In the genomic region with DNA sequence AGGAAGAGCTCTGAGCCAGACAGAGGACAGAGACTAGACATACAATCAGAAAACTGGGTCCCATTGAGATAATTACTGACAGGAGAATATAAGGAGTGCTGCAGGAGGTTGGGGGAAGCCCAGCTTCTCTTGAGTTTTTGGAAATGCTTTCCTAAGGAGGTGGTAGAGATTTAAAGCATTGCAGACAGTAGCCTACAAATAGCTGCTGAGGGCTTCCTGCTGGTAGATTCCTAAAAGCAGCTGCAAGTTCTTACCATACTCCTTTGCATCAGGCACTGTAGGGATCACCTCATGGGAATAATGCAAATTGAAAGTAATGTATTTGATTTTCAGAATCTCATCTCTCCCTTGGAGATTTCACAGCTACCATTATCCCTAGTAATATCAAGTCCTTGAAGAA, we compare ENCODE assay signal across 24 cellular contexts.
"Had no signal": no experiment of that assay in that cellular context is flagged by ENCODE, and none has a peak within 500 bp of the region (broad histone marks: within the 10 kb centered on the region; RNA-seq: fewer than 3 reads in every experiment).

No MANE protein-coding gene starts in this region.

- H3K4me3 ChIP-seq: esophagus squamous epithelium, pancreas, psoas muscle, sigmoid colon, suprapubic skin, tibial artery, upper lobe of right lung had no signal

- ATAC-seq: activated CD4-positive, alpha-beta T cell treated with anti-CD3 and anti-CD28 coated beads for 36 hours; activated CD8-positive, alpha-beta memory T cell treated with anti-CD3 and anti-CD28 coated beads, Interleukin-2, amount 10 ng/mL, durations not matched to agents 7 days and 5 days; activated CD8-positive, alpha-beta T cell treated with anti-CD3 and anti-CD28 coated beads, Interleukin-2, amount 10 ng/mL, durations not matched to agents 7 days and 5 days; activated naive CD8-positive, alpha-beta T cell treated with anti-CD3 and anti-CD28 coated beads, Interleukin-2, amount 50 U/mL, for 24 hours; left ventricle myocardium superior; pancreas; psoas muscle; stimulated activated naive B cell treated with anti-CD40 and anti-IgM and Interleukin-4, amounts not matched to agents 10 μg/mL and 1 μg/mL and 100 μg/mL, for 72 hours; upper lobe of right lung had no signal

- H3K36me3 ChIP-seq: esophagus squamous epithelium, pancreas, sigmoid colon, suprapubic skin, tibial artery, upper lobe of right lung had no signal

- H3K27me3 ChIP-seq: esophagus squamous epithelium, pancreas, sigmoid colon, suprapubic skin, tibial artery, upper lobe of right lung had no signal

- DNase-seq: activated CD4-positive, alpha-beta T cell treated with anti-CD3 and anti-CD28 coated beads for 36 hours; activated CD4-positive, CD25-positive, alpha-beta regulatory T cell; activated CD8-positive, alpha-beta memory T cell treated with anti-CD3 and anti-CD28 coated beads, Interleukin-2, amount 10 ng/mL, durations not matched to agents 7 days and 5 days; activated CD8-positive, alpha-beta T cell treated with anti-CD3 and anti-CD28 coated beads, Interleukin-2, amount 10 ng/mL, durations not matched to agents 7 days and 5 days; activated naive CD8-positive, alpha-beta T cell treated with anti-CD3 and anti-CD28 coated beads, Interleukin-2, amount 50 U/mL, for 24 hours; activated T-cell treated with anti-CD3 and anti-CD28 coated beads, Interleukin-2, amount 50 U/mL, for 48 hours; amygdala; effector CD4-positive, alpha-beta T cell; esophagus squamous epithelium; foreskin melanocyte; islet precursor cell; left ventricle myocardium superior; naive B cell; nucleus accumbens; pancreas; psoas muscle; sigmoid colon; small intestine; stimulated activated naive B cell treated with anti-CD40 and anti-IgM and Interleukin-4, amounts not matched to agents 10 μg/mL and 1 μg/mL and 100 μg/mL, for 72 hours; T-helper 1 cell; tibial artery; upper lobe of right lung had no signal

- H3K9me3 ChIP-seq: esophagus squamous epithelium, pancreas, psoas muscle, sigmoid colon, suprapubic skin, tibial artery, upper lobe of right lung had no signal

- H3K27ac ChIP-seq: epithelial cell of prostate, esophagus squamous epithelium, pancreas, psoas muscle, sigmoid colon, suprapubic skin, tibial artery, upper lobe of right lung had no signal

- H3K4me1 ChIP-seq: esophagus squamous epithelium, pancreas, psoas muscle, sigmoid colon, suprapubic skin, tibial artery, upper lobe of right lung had no signal
